ENCODE assay signal across 20 cellular contexts in genomic region chr19:18122860-18123795, GRCh38. TPM values are rescaled to one million over a fixed set of nuclear protein-coding genes. Genes with fewer than 3 reads are reported as not detected.
DNase-seq lines count a peak whose midpoint lies in the region; ATAC-seq, FAIRE-seq and TF ChIP-seq lines count a peak whose summit lies in the region.
"Had no signal": no experiment of that assay in that cellular context is flagged by ENCODE, and none has a peak within 500 bp of the region (broad histone marks: within the 10 kb centered on the region; RNA-seq: fewer than 3 reads in every experiment).

No MANE protein-coding gene starts in this region.

- no peak overlapping the region for H2AFZ ChIP-seq in Karpas-422 (ENCODE audit: low read length)

- CTCF ChIA-PET in HEK293 (lab: Yijun Ruan, JAX): no interaction called here

- POLR2A ChIA-PET in HEK293 (lab: Yijun Ruan, JAX): interaction anchor here (1.2 kb wide), 1 partner anchor 81 kb away, joined by 3 read pairs; the partner anchor contains the start of gene RAB3A

- peaks cover 34 to 58% (median 47%) of the 10 kb centered on the region in 10 experiments for H3K4me1 ChIP-seq in BLaER1 treated with 17β-estradiol and CSF1 and Interleukin-3, amounts not matched to agents 10 nM and 100 nM
- H3K4me1 ChIP-seq in HEK293 (ENCODE audit: control insufficient read depth, insufficient read depth, low read length): no peaks in the 10 kb centered on the region
- peaks cover 3 to 28% of the 10 kb centered on the region in 2 donors for H3K4me1 ChIP-seq in left lung
- H3K4me1 ChIP-seq in Karpas-422 (ENCODE audit: low read length): peaks cover 21% of the 10 kb centered on the region
- H3K4me1 ChIP-seq in mucosa of descending colon (ENCODE audit: low read depth): peaks cover 8% of the 10 kb centered on the region
- H3K4me1 ChIP-seq: psoas muscle had no signal

- H3K9me2 ChIP-seq in Karpas-422 (replicated peaks; ENCODE audit: insufficient read depth, low read length): no peaks in the 10 kb centered on the region

- intact Hi-C loops in left lung (cut with DNase I): no loop called here
- intact Hi-C loops in mucosa of descending colon (cut with DNase I, micrococcal nuclease): no loop called here

- H3K9ac ChIP-seq in BLaER1 treated with 17β-estradiol and CSF1 and Interleukin-3, amounts not matched to agents 10 nM and 100 nM: peak overlapping the region in 3 of 11 experiments; percentile 9 to 24 (median 11); a peak in 5 of 22 replicates
- no peak overlapping the region for H3K9ac ChIP-seq in Karpas-422 (ENCODE audit: low read length)

- DNase-seq in dermis microvascular lymphatic vessel endothelial cell (ENCODE audit: low read depth in 2 of 2) (peak; percentile 52 to 65), left lung (no peak), Karpas-422 (no peak), mucosa of descending colon (no peak), HTR-8/SVneo (ENCODE audit: insufficient read length, low spot score) (no peak), NCI-H226 (no peak)
- DNase-seq: activated CD4-positive, CD25-positive, alpha-beta regulatory T cell; activated gamma-delta T cell; mesendoderm; NCI-H2029; NCI-H524; psoas muscle; SHP77 treated with DMSO at 0.1 percent for 48 hours; stimulated activated CD4-positive, alpha-beta T cell treated with anti-CD3 and anti-CD28 coated beads, Interleukin-4, amount 100 ng/mL, for 4 hours; T-helper 2 cell had no signal

- H3K27ac ChIP-seq in BLaER1 treated with 17β-estradiol and CSF1 and Interleukin-3, amounts not matched to agents 10 nM and 100 nM: peak overlapping the region in 4 of 11 experiments; percentile 14 to 40 (median 28); a peak in 5 of 22 replicates
- H3K27ac ChIP-seq in HEK293 (ENCODE audit: extremely low read depth, low read depth, low read length) (no peak overlapping the region), left lung (no peak overlapping the region), Karpas-422 (ENCODE audit: low read length) (no peak overlapping the region)
- H3K27ac ChIP-seq: psoas muscle had no signal

- H3K9me3 ChIP-seq in BLaER1 treated with 17β-estradiol and CSF1 and Interleukin-3, amounts not matched to agents 10 nM and 100 nM (replicated peaks in 1 of 11): no peaks in the 10 kb centered on the region
- H3K9me3 ChIP-seq in HEK293 (ENCODE audit: control insufficient read depth, insufficient read depth, low read depth, low read length) (no peaks in the 10 kb centered on the region), left lung (no peaks in the 10 kb centered on the region), Karpas-422 (ENCODE audit: low read length) (no peaks in the 10 kb centered on the region), mucosa of descending colon (no peaks in the 10 kb centered on the region)
- H3K9me3 ChIP-seq: esophagus muscularis mucosa, psoas muscle had no signal

- peaks cover 50 to 84% (median 62%) of the 10 kb centered on the region in 11 experiments for H3K36me3 ChIP-seq in BLaER1 treated with 17β-estradiol and CSF1 and Interleukin-3, amounts not matched to agents 10 nM and 100 nM
- H3K36me3 ChIP-seq in HEK293 (ENCODE audit: control insufficient read depth in 2 of 2, insufficient read depth in 1 of 2, low read length in 2 of 2): peaks cover 0 to 22% of the 10 kb centered on the region in 2 experiments; a peak in 1 of 3 replicates
- H3K36me3 ChIP-seq in left lung: peaks cover 0 to 76% of the 10 kb centered on the region in 2 donors
- peaks cover 7% of the 10 kb centered on the region for H3K36me3 ChIP-seq in Karpas-422 (ENCODE audit: insufficient read depth, low read length)
- no peaks in the 10 kb centered on the region for H3K36me3 ChIP-seq in mucosa of descending colon (ENCODE audit: low read depth)

- no peak overlapping the region for H3K4me3 ChIP-seq in BLaER1 treated with 17β-estradiol and CSF1 and Interleukin-3, amounts not matched to agents 10 nM and 100 nM
- no peak overlapping the region for H3K4me3 ChIP-seq in HEK293 (ENCODE audit: low read depth, low read length)
- no peak overlapping the region for H3K4me3 ChIP-seq in left lung
- H3K4me3 ChIP-seq in Karpas-422 (ENCODE audit: low read length): no peak overlapping the region
- no peak overlapping the region for H3K4me3 ChIP-seq in mucosa of descending colon
- H3K4me3 ChIP-seq: esophagus muscularis mucosa, psoas muscle had no signal

- no peak for FAIRE-seq in HTR-8/SVneo (lab: Jason Lieb, UNC)
- FAIRE-seq: GM19239, H54 had no signal

- peak; percentile 12 for ATAC-seq in left lung
- no peak for ATAC-seq in mucosa of descending colon

- TF ChIP-seq CTCF in HEK293 (tag by site-specific recombination; IDR thresholded peaks at IDR 0.05) (no peak), left lung (IDR thresholded peaks at IDR 0.05) (no peak), mucosa of descending colon (IDR thresholded peaks at IDR 0.05) (no peak)

- H4K20me1 ChIP-seq in BLaER1 treated with 17β-estradiol and CSF1 and Interleukin-3, amounts not matched to agents 10 nM and 100 nM: peaks cover 20 to 74% (median 34%) of the 10 kb centered on the region in 11 experiments; a peak in 19 of 22 replicates
- no peaks in the 10 kb centered on the region for H4K20me1 ChIP-seq in Karpas-422 (ENCODE audit: insufficient read depth, low read depth, low read length)

- H3K4me2 ChIP-seq in BLaER1 treated with 17β-estradiol and CSF1 and Interleukin-3, amounts not matched to agents 10 nM and 100 nM: peak overlapping the region in 10 of 11 experiments; percentile 18 to 52 (median 36); a peak in 16 of 22 replicates
- H3K4me2 ChIP-seq in Karpas-422 (ENCODE audit: low read depth, low read length, poor library complexity, severe bottlenecking): no peak overlapping the region

- no peaks in the 10 kb centered on the region for H3K27me3 ChIP-seq in BLaER1 treated with 17β-estradiol and CSF1 and Interleukin-3, amounts not matched to agents 10 nM and 100 nM
- H3K27me3 ChIP-seq in left lung (no peaks in the 10 kb centered on the region), Karpas-422 (ENCODE audit: low read length) (no peaks in the 10 kb centered on the region)
- H3K27me3 ChIP-seq: esophagus muscularis mucosa had no signal

- peaks cover 21% of the 10 kb centered on the region for H3K79me2 ChIP-seq in Karpas-422 (ENCODE audit: low read length)

TF ChIP-seq in HEK293, 187 proteins besides CTCF, POLR2A, EP300 and RAD21:
- TF ChIP-seq ZXDB (tag by site-specific recombination; IDR thresholded peaks at IDR 0.05): no peak
- TF ChIP-seq ZFP3 (tag by site-specific recombination; IDR thresholded peaks at IDR 0.05; ENCODE audit: low read depth): peak; percentile 95
- TF ChIP-seq ZNF2 (tag by site-specific recombination; IDR thresholded peaks at IDR 0.05): no peak
TF ChIP-seq in HEK293: peak in this region for 1.

RNA-seq across cellular contexts. Expression of gene MAST3, which starts 25.6 kb away (rescaled TPM):
- total RNA-seq in dermis microvascular lymphatic vessel endothelial cell (1.2 and 2.9 TPM in 2 replicates), left lung (10 to 100 TPM; 17.0 to 30.3 TPM), mucosa of descending colon (10 to 100 TPM; 25.2 to 37.3 (median 34.7) TPM)
- total RNA-seq in Karpas-422 (2014; rRNA removed; shearing (Covaris generic); ENCODE audit: low replicate concordance): 7.7 and 17.9 TPM in 2 replicates

RNA-seq across cellular contexts. Expression of gene PIK3R2, which starts 29.8 kb away (rescaled TPM):
- total RNA-seq in dermis microvascular lymphatic vessel endothelial cell (0.90 and 3.3 TPM in 2 replicates), left lung (10 to 100 TPM; 34.1 to 35.3 TPM), mucosa of descending colon (10 to 100 TPM; 31.6 to 40.0 (median 35.2) TPM)
- 5.1 and 5.7 TPM in 2 replicates for total RNA-seq in Karpas-422 (2014; rRNA removed; shearing (Covaris generic); ENCODE audit: low replicate concordance)

RNA-seq across cellular contexts. Expression of gene IL12RB1, which starts 36.4 kb away (rescaled TPM):
- 0.13 TPM in 2 replicates for total RNA-seq in dermis microvascular lymphatic vessel endothelial cell
- total RNA-seq in left lung: 1 to 10 TPM; 3.1 to 5.4 TPM
- total RNA-seq in Karpas-422 (2014; rRNA removed; shearing (Covaris generic); ENCODE audit: low replicate concordance): 6.1 and 9.6 TPM in 2 replicates
- 1 to 10 TPM; 1.8 to 4.0 (median 2.2) TPM for total RNA-seq in mucosa of descending colon

RNA-seq across cellular contexts. Expression of gene IFI30, which starts 50.5 kb away (rescaled TPM):
- total RNA-seq in dermis microvascular lymphatic vessel endothelial cell: 4.5 and 6.1 TPM in 2 replicates
- total RNA-seq in left lung: 100 to 1,000 TPM; 577 to 986 TPM
- total RNA-seq in Karpas-422 (2014; rRNA removed; shearing (Covaris generic); ENCODE audit: low replicate concordance): 256 and 416 TPM in 2 replicates
- total RNA-seq in mucosa of descending colon: 100 to 1,000 TPM in 1 of 3 donors, 10 to 100 TPM in 2; 46.6 to 122 (median 49.4) TPM

Comparison
In these comparisons a context has a peak if more than half of its experiments do, and no peak if none do; other contexts are left out.
1. DNase-seq: peak in dermis microvascular lymphatic vessel endothelial cell (2 of 2); none in left lung (0 of 2), Karpas-422 (single experiment), mucosa of descending colon (0 of 3), HTR-8/SVneo (single experiment) and NCI-H226 (single experiment).